ENCODE assay signal across 32 cellular contexts in the genomic region with DNA sequence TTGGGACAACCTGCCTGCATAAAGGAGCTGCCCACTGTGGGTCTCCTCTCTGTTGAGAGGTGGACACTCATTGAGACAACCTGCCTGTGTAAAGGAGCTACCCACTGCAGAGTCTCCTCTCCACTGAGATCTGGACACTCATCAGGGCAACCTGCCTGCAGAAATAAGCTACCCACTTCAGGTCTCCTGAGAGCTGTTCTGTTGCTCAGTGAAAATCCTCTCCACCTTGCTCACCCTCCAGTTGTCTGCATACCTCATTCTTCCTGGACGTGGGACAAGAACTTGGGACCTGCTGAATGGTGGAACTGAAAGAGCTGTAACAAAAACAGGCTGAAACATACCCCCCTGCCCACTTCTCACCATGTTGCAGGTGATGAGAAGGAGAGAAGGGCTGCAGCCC.
"Had no signal": no experiment of that assay in that cellular context is flagged by ENCODE, and none has a peak within 500 bp of the region (broad histone marks: within the 10 kb centered on the region; RNA-seq: fewer than 3 reads in every experiment).

No MANE protein-coding gene starts in this region.

- H3K9me3 ChIP-seq: adrenal gland, colonic mucosa, gastrocnemius medialis had no signal

- DNase-seq: activated B cell treated with CpG ODN at 0.5 μM for 24 hours; activated CD4-positive, alpha-beta T cell treated with anti-CD3 and anti-CD28 coated beads for 48 hours; activated CD4-positive, alpha-beta T cell treated with anti-CD3 and anti-CD28 coated beads, Interleukin-2, amount 50 U/mL, for 1 hour; activated CD4-positive, alpha-beta T cell treated with anti-CD3 and anti-CD28 coated beads, Interleukin-2, amount 50 U/mL, for 48 hours; activated CD8-positive, alpha-beta memory T cell treated with anti-CD3 and anti-CD28 coated beads for 24 hours; activated CD8-positive, alpha-beta T cell treated with anti-CD3 and anti-CD28 coated beads for 36 hours; activated effector memory CD4-positive, alpha-beta T cell treated with Interleukin-2 at 50 U/mL for 16 hours; activated gamma-delta T cell treated with Interleukin-2 at 50 U/mL for 16 hours; activated naive CD4-positive, alpha-beta T cell treated with anti-CD3 and anti-CD28 coated beads for 36 hours; activated naive CD8-positive, alpha-beta T cell treated with anti-CD3 and anti-CD28 coated beads for 36 hours; activated naive CD8-positive, alpha-beta T cell treated with anti-CD3 and anti-CD28 coated beads, Interleukin-2, amount 50 U/mL, for 24 hours; activated T-cell treated with anti-CD3 and anti-CD28 coated beads, Interleukin-2, amount 50 U/mL, for 4 hours; adrenal gland; amygdala; aorta; body of pancreas; caudate nucleus; colonic mucosa; dorsolateral prefrontal cortex; effector memory CD4-positive, alpha-beta T cell; endodermal cell; foreskin keratinocyte; gastrocnemius medialis; glutamatergic neuron; heart left ventricle; T-helper 17 cell; T1000; WERI-Rb-1 had no signal

- ATAC-seq: activated CD4-positive, CD25-positive, alpha-beta regulatory T cell treated with anti-CD3 and anti-CD28 coated beads, Interleukin-2, amount 50 U/mL, for 24 hours; activated CD8-positive, alpha-beta T cell treated with anti-CD3 and anti-CD28 coated beads for 36 hours; activated naive CD8-positive, alpha-beta T cell treated with anti-CD3 and anti-CD28 coated beads, Interleukin-2, amount 50 U/mL, for 24 hours; activated T-cell treated with anti-CD3 and anti-CD28 coated beads, Interleukin-2, amount 50 U/mL, for 4 hours; activated T-helper 17 cell treated with anti-CD3 and anti-CD28 coated beads, Interleukin-2, amount 50 U/mL, for 72 hours; body of pancreas; foreskin keratinocyte; gastrocnemius medialis; heart left ventricle; T-helper 17 cell had no signal

- H3K4me3 ChIP-seq: adrenal gland, body of pancreas, colonic mucosa, dorsolateral prefrontal cortex, esophagus muscularis mucosa, gastrocnemius medialis, heart left ventricle, hepatocyte had no signal

- H3K4me1 ChIP-seq: adrenal gland, body of pancreas, colonic mucosa, esophagus muscularis mucosa, foreskin keratinocyte, gastrocnemius medialis, heart left ventricle had no signal

- H3K4me2 ChIP-seq: hepatocyte had no signal

- H3K27me3 ChIP-seq: body of pancreas, colonic mucosa, foreskin keratinocyte, hepatocyte had no signal

- H2AFZ ChIP-seq: hepatocyte had no signal

- H3K36me3 ChIP-seq: adrenal gland, colonic mucosa, esophagus muscularis mucosa, gastrocnemius medialis, heart left ventricle, WERI-Rb-1 had no signal

- H3K79me2 ChIP-seq: hepatocyte had no signal

- H3K27ac ChIP-seq: adrenal gland, body of pancreas, colonic mucosa, dorsolateral prefrontal cortex, esophagus muscularis mucosa, foreskin keratinocyte, gastrocnemius medialis, heart left ventricle, hepatocyte, WERI-Rb-1 had no signal
